Comparison of ENCODE assay signal across 13 cellular contexts in the genomic region with DNA sequence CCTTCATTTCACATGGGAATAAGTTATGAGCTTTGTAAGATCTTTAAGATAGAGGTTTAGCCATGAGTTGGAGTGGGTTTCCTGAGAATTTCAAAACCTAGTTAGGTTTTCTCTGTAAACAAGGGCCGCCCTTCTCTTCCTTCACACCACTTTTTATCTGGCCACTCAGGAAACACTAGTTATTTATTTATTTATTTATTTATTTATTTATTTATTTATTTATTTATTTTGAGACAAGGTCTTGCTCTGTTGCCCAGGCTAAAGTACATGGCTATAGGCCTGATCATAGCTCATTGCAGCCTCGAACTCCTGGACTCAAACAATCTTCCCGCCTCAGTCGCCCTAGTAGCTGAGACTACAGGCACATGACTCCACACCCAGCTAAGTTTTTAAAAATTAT.
DNase-seq lines count a peak whose midpoint lies in the region; ATAC-seq lines count a peak whose summit lies in the region.
"Had no signal": no experiment of that assay in that cellular context is flagged by ENCODE, and none has a peak within 500 bp of the region (broad histone marks: within the 10 kb centered on the region; RNA-seq: fewer than 3 reads in every experiment).

No MANE protein-coding gene starts in this region.

- no peak overlapping the region for H3K18ac ChIP-seq in mesenchymal stem cell (ENCODE audit: low read depth in 1 of 2, low read length in 2 of 2)

- H3K79me1 ChIP-seq in mesenchymal stem cell (replicated peaks; ENCODE audit: low read length, poor library complexity, severe bottlenecking): peaks cover 16% of the 10 kb centered on the region

- no peak overlapping the region for H3K4me3 ChIP-seq in BLaER1 treated with 17β-estradiol and CSF1 and Interleukin-3, amounts not matched to agents 10 nM and 100 nM
- H3K4me3 ChIP-seq in mesenchymal stem cell (ENCODE audit: insufficient read depth in 1 of 2, low read depth in 1 of 2, low read length in 2 of 2): no peak overlapping the region
- no peak overlapping the region for H3K4me3 ChIP-seq in stomach smooth muscle (ENCODE audit: low read length in 2 of 2)
- H3K4me3 ChIP-seq: GM23338 had no signal

- H3K9me3 ChIP-seq in BLaER1 treated with 17β-estradiol and CSF1 and Interleukin-3, amounts not matched to agents 10 nM and 100 nM (replicated peaks in 1 of 11): no peaks in the 10 kb centered on the region
- no peaks in the 10 kb centered on the region for H3K9me3 ChIP-seq in mesenchymal stem cell (ENCODE audit: control insufficient read depth, low read length)
- H3K9me3 ChIP-seq in stomach smooth muscle (ENCODE audit: control insufficient read depth in 2 of 2, low read length in 2 of 2): no peaks in the 10 kb centered on the region
- H3K9me3 ChIP-seq: BE2C had no signal

- H3K4me1 ChIP-seq in BLaER1 treated with 17β-estradiol and CSF1 and Interleukin-3, amounts not matched to agents 10 nM and 100 nM: peaks cover 21 to 98% (median 86%) of the 10 kb centered on the region in 10 experiments
- peaks cover 37% of the 10 kb centered on the region for H3K4me1 ChIP-seq in mesenchymal stem cell (ENCODE audit: control insufficient read depth, insufficient read depth, low read depth, low read length)
- peaks cover 60% of the 10 kb centered on the region for H3K4me1 ChIP-seq in stomach smooth muscle (ENCODE audit: control insufficient read depth, insufficient read depth, low read length)
- H3K4me1 ChIP-seq: BE2C had no signal

- H2AFZ ChIP-seq in mesenchymal stem cell (ENCODE audit: low read depth, low read length): no peak overlapping the region
- H2AFZ ChIP-seq: GM23338 had no signal

- H3K9ac ChIP-seq in BLaER1 treated with 17β-estradiol and CSF1 and Interleukin-3, amounts not matched to agents 10 nM and 100 nM: peak overlapping the region in 3 of 11 experiments; percentile 40 to 56 (median 47); a peak in 3 of 22 replicates
- H3K9ac ChIP-seq in mesenchymal stem cell (ENCODE audit: low read length) (no peak overlapping the region), stomach smooth muscle (ENCODE audit: low read length in 2 of 2) (no peak overlapping the region)

- H3K27me3 ChIP-seq in BLaER1 treated with 17β-estradiol and CSF1 and Interleukin-3, amounts not matched to agents 10 nM and 100 nM: peaks cover 0 to 44% (median 0%) of the 10 kb centered on the region in 11 experiments; a peak in 5 of 22 replicates
- H3K27me3 ChIP-seq in mesenchymal stem cell (ENCODE audit: control insufficient read depth in 1 of 2, insufficient read depth in 1 of 2, low read length in 2 of 2) (no peaks in the 10 kb centered on the region), stomach smooth muscle (ENCODE audit: control insufficient read depth in 1 of 2, insufficient read depth in 2 of 2, low read length in 2 of 2) (no peaks in the 10 kb centered on the region)
- H3K27me3 ChIP-seq: BE2C had no signal

- no peak overlapping the region for H3K23ac ChIP-seq in mesenchymal stem cell (ENCODE audit: low read length in 2 of 2)

- H3K36me3 ChIP-seq in BLaER1 treated with 17β-estradiol and CSF1 and Interleukin-3, amounts not matched to agents 10 nM and 100 nM: peaks cover 0 to 32% (median 0%) of the 10 kb centered on the region in 11 experiments; a peak in 8 of 22 replicates
- H3K36me3 ChIP-seq in mesenchymal stem cell (ENCODE audit: control insufficient read depth in 1 of 2, insufficient read depth in 2 of 2, low read depth in 1 of 2, low read length in 2 of 2) (peaks cover 33 to 66% of the 10 kb centered on the region in 2 experiments), stomach smooth muscle (ENCODE audit: control insufficient read depth in 2 of 2, insufficient read depth in 2 of 2, low read length in 2 of 2) (peaks cover 4 to 5% of the 10 kb centered on the region in 2 donors)
- H3K36me3 ChIP-seq: BE2C had no signal

- ATAC-seq in GM18867 (IDR thresholded peaks at IDR 0.05; ENCODE audit: unreplicated experiment): no peak
- ATAC-seq: GM23338 had no signal

- peaks cover 0 to 4% (median 0%) of the 10 kb centered on the region in 11 experiments; a peak in 1 of 22 replicates for H4K20me1 ChIP-seq in BLaER1 treated with 17β-estradiol and CSF1 and Interleukin-3, amounts not matched to agents 10 nM and 100 nM

- peak overlapping the region; percentile 15 for H2AK5ac ChIP-seq in mesenchymal stem cell (ENCODE audit: low read length, severe bottlenecking)

- peak; percentile 26 for DNase-seq in amniotic epithelial cell (ENCODE audit: low read depth)
- DNase-seq in mesenchymal stem cell: peak; percentile 29
- no peak for DNase-seq in CD1c-positive myeloid dendritic cell (ENCODE audit: extremely low spot score)
- DNase-seq in islet precursor cell: no peak
- DNase-seq in SK-N-DZ (ENCODE audit: low spot score): no peak
- DNase-seq: BE2C; Calu3; CD4-positive, alpha-beta T cell; DMS 273 treated with DMSO at 0.1 percent for 48 hours had no signal

- H4K8ac ChIP-seq in mesenchymal stem cell (ENCODE audit: low read length): no peak overlapping the region

- 100% methylated on average over 3 of the region's 4 CpGs for WGBS in mesenchymal stem cell

- no peak overlapping the region for H2BK15ac ChIP-seq in mesenchymal stem cell (ENCODE audit: low read depth, poor library complexity, severe bottlenecking)

- no peak overlapping the region for H2BK5ac ChIP-seq in mesenchymal stem cell (ENCODE audit: low read depth, low read length, poor library complexity, severe bottlenecking)

- no peak overlapping the region for H3K4ac ChIP-seq in mesenchymal stem cell (ENCODE audit: low read depth in 1 of 2, low read length in 2 of 2)

- no peak overlapping the region for H2BK12ac ChIP-seq in mesenchymal stem cell (ENCODE audit: low read length in 2 of 2)

- H3K27ac ChIP-seq in BLaER1 treated with 17β-estradiol and CSF1 and Interleukin-3, amounts not matched to agents 10 nM and 100 nM: peak overlapping the region in 7 of 11 experiments; percentile 29 to 58 (median 42); a peak in 10 of 22 replicates
- peak overlapping the region; percentile 57 for H3K27ac ChIP-seq in mesenchymal stem cell (ENCODE audit: low read length, poor library complexity, severe bottlenecking)
- H3K27ac ChIP-seq in stomach smooth muscle (ENCODE audit: low read length): peak overlapping the region; percentile 96

- no peak overlapping the region for H4K91ac ChIP-seq in mesenchymal stem cell (ENCODE audit: low read length)

- H2BK120ac ChIP-seq in mesenchymal stem cell (ENCODE audit: low read depth, low read length): no peak overlapping the region

- peak overlapping the region in 9 of 11 experiments; percentile 38 to 99 (median 92); a peak in 17 of 22 replicates for H3K4me2 ChIP-seq in BLaER1 treated with 17β-estradiol and CSF1 and Interleukin-3, amounts not matched to agents 10 nM and 100 nM
- no peak overlapping the region for H3K4me2 ChIP-seq in mesenchymal stem cell (ENCODE audit: low read length, poor library complexity, severe bottlenecking)
- H3K4me2 ChIP-seq: GM23338 had no signal

- H3K14ac ChIP-seq in mesenchymal stem cell (ENCODE audit: low read length in 2 of 2): no peak overlapping the region

Comparison
In these comparisons a context has a peak if more than half of its experiments do, and no peak if none do; other contexts are left out.
1. H3K27ac ChIP-seq: peak in every context shown above with its lines; median percentile 96 in stomach smooth muscle; 57 in mesenchymal stem cell; 42 in BLaER1 treated with 17β-estradiol and CSF1 and Interleukin-3, amounts not matched to agents 10 nM and 100 nM.
2. DNase-seq: peak in amniotic epithelial cell (single experiment) and mesenchymal stem cell (single experiment); none in CD1c-positive myeloid dendritic cell (single experiment), islet precursor cell (single experiment) and SK-N-DZ (single experiment).